In genomic region chr2:222088561-222088960, GRCh38 we compare ENCODE assay signal across 16 cellular contexts.
DNase-seq lines count a peak whose midpoint lies in the region; ATAC-seq and TF ChIP-seq lines count a peak whose summit lies in the region.
"Had no signal": no experiment of that assay in that cellular context is flagged by ENCODE, and none has a peak within 500 bp of the region (broad histone marks: within the 10 kb centered on the region; RNA-seq: fewer than 3 reads in every experiment).

No MANE protein-coding gene starts in this region.

- POLR2A ChIA-PET in AG04449 (lab: Yijun Ruan, JAX), result no interaction called here
- POLR2A ChIA-PET in activated CD4-positive, alpha-beta memory T cell treated with anti-CD3 and anti-CD28 coated beads, Interleukin-2, amount 10 ng/mL, durations not matched to agents 7 days and 5 days (lab: Charles Lee), result no interaction called here
- POLR2A ChIA-PET in A673 (lab: Charles Lee; ENCODE audit: low non-redundant PET), result interaction anchor here (0.6 kb wide), 1 partner anchor 63 kb away, joined by 6 read pairs; no protein-coding TSS in a partner anchor

- H3K4me1 Mint-ChIP-seq in activated CD4-positive, alpha-beta memory T cell treated with anti-CD3 and anti-CD28 coated beads, Interleukin-2, amount 10 ng/mL, durations not matched to agents 7 days and 5 days, result no peaks in the 10 kb centered on the region
- H3K4me1 Mint-ChIP-seq: CD14-positive monocyte, GM23338 had no signal

- no peak overlapping the region for H3K27ac Mint-ChIP-seq in activated CD4-positive, alpha-beta memory T cell treated with anti-CD3 and anti-CD28 coated beads, Interleukin-2, amount 10 ng/mL, durations not matched to agents 7 days and 5 days
- H3K27ac Mint-ChIP-seq: CD14-positive monocyte; CD8-positive, alpha-beta T cell; GM23338 had no signal

- no peaks in the 10 kb centered on the region for H3K9me3 Mint-ChIP-seq in activated CD4-positive, alpha-beta memory T cell treated with anti-CD3 and anti-CD28 coated beads, Interleukin-2, amount 10 ng/mL, durations not matched to agents 7 days and 5 days
- H3K9me3 Mint-ChIP-seq: GM23338 had no signal

- no peak for TF ChIP-seq POLR2A in gastrocnemius medialis (IDR thresholded peaks at IDR 0.05)

- no peaks in the 10 kb centered on the region for H3K27me3 Mint-ChIP-seq in activated CD4-positive, alpha-beta memory T cell treated with anti-CD3 and anti-CD28 coated beads, Interleukin-2, amount 10 ng/mL, durations not matched to agents 7 days and 5 days

- intact Hi-C loops in A673 (cut with micrococcal nuclease; ENCODE audit: unreplicated experiment), result no loop called here
- intact Hi-C loops in gastrocnemius medialis (cut with DNase I; ENCODE audit: low total_unique reads), result no loop called here

- in situ Hi-C loops in gastrocnemius medialis (cut with MboI; ENCODE audit: low sequenced_read_pairs in 4 of 4), result no loop called here

- DNase-seq in AG04449 (ENCODE audit: low read depth, low spot score) (peak; percentile 3), EL (peak; percentile 56), RPMI7951 (ENCODE audit: low read depth) (peak; percentile 52), islet precursor cell (peak; percentile 57), A673 (ENCODE audit: low spot score) (no peak), NCI-H526 (lab: John Stamatoyannopoulos, UW) (no peak), gastrocnemius medialis (no peak)
- no peak for DNase-seq in activated CD4-positive, alpha-beta memory T cell treated with anti-CD3 and anti-CD28 coated beads, Interleukin-2, amount 10 ng/mL, durations not matched to agents 7 days and 5 days
- DNase-seq: CD8-positive, alpha-beta T cell; COR-L47; DND-41; H7 had no signal

- no TSS peak for BruUV-seq in A673 (replicated peaks; lab: Mats Ljungman, UMichigan)

- H3K27ac ChIP-seq in A673 (ENCODE audit: low read depth, low read length, poor library complexity, severe bottlenecking), result no peak overlapping the region
- H3K27ac ChIP-seq in gastrocnemius medialis, result no peak overlapping the region

- CTCF ChIA-PET in AG04449 (lab: Yijun Ruan, JAX), result no interaction called here
- CTCF ChIA-PET in activated CD4-positive, alpha-beta memory T cell treated with anti-CD3 and anti-CD28 coated beads, Interleukin-2, amount 10 ng/mL, durations not matched to agents 7 days and 5 days (lab: Charles Lee), result no interaction called here
- CTCF ChIA-PET in A673 (lab: Charles Lee), result no interaction called here

- H3K4me3 ChIP-seq in AG04449 (ENCODE audit: low read depth, low read length), result no peak overlapping the region
- no peak overlapping the region for H3K4me3 ChIP-seq in A673 (ENCODE audit: low read depth, low read length, poor library complexity, severe bottlenecking)
- no peak overlapping the region for H3K4me3 ChIP-seq in gastrocnemius medialis
- H3K4me3 ChIP-seq: GM12878, GM23338 had no signal

- H3K9me3 ChIP-seq in A673 (ENCODE audit: low read depth, low read length, poor library complexity, severe bottlenecking) (peaks cover 5% of the 10 kb centered on the region), gastrocnemius medialis (no peaks in the 10 kb centered on the region)

- no peak for ATAC-seq in gastrocnemius medialis
- ATAC-seq: CD8-positive, alpha-beta T cell; GM12878; GM23338; HepG2 had no signal

- no peaks in the 10 kb centered on the region for H3K27me3 ChIP-seq in A673 (replicated peaks; ENCODE audit: insufficient read depth, low read depth, low read length, poor library complexity)
- H3K27me3 ChIP-seq in gastrocnemius medialis, result no peaks in the 10 kb centered on the region

- no peaks in the 10 kb centered on the region for H3K36me3 ChIP-seq in A673 (ENCODE audit: insufficient read depth, low read length, poor library complexity, severe bottlenecking)
- no peaks in the 10 kb centered on the region for H3K36me3 ChIP-seq in gastrocnemius medialis

- no peak for TF ChIP-seq CTCF in AG04449 (IDR thresholded peaks at IDR 0.05; ENCODE audit: insufficient read depth, low read length, missing control alignments)
- no peak for TF ChIP-seq CTCF in A673 (conservative IDR thresholded peaks at IDR 0.05; ENCODE audit: low read depth, low read length)
- TF ChIP-seq CTCF in gastrocnemius medialis (IDR thresholded peaks at IDR 0.05 in 4 of 5, conservative IDR thresholded peaks at IDR 0.05 in 1 of 5), result no peak

- H3K4me1 ChIP-seq in A673 (ENCODE audit: insufficient read depth, low read length, poor library complexity, severe bottlenecking), result peaks cover 9% of the 10 kb centered on the region
- no peaks in the 10 kb centered on the region for H3K4me1 ChIP-seq in gastrocnemius medialis

- no peak overlapping the region for H3K4me3 Mint-ChIP-seq in activated CD4-positive, alpha-beta memory T cell treated with anti-CD3 and anti-CD28 coated beads, Interleukin-2, amount 10 ng/mL, durations not matched to agents 7 days and 5 days
- H3K4me3 Mint-ChIP-seq: CD14-positive monocyte; CD8-positive, alpha-beta T cell; GM23338 had no signal

- no peaks in the 10 kb centered on the region for H3K36me3 Mint-ChIP-seq in activated CD4-positive, alpha-beta memory T cell treated with anti-CD3 and anti-CD28 coated beads, Interleukin-2, amount 10 ng/mL, durations not matched to agents 7 days and 5 days (ENCODE audit: low read depth)
- H3K36me3 Mint-ChIP-seq: CD14-positive monocyte; CD8-positive, alpha-beta T cell had no signal

Comparison
In these comparisons a context has a peak if more than half of its experiments do, and no peak if none do; other contexts are left out.
1. DNase-seq: peak in AG04449 (single experiment), EL (single experiment), RPMI7951 (single experiment) and islet precursor cell (single experiment); none in activated CD4-positive, alpha-beta memory T cell treated with anti-CD3 and anti-CD28 coated beads, Interleukin-2, amount 10 ng/mL, durations not matched to agents 7 days and 5 days (single experiment), A673 (single experiment), NCI-H526 (0 of 2) and gastrocnemius medialis (0 of 2).